Comparison of ENCODE assay signal across 8 cellular contexts in the genomic region with DNA sequence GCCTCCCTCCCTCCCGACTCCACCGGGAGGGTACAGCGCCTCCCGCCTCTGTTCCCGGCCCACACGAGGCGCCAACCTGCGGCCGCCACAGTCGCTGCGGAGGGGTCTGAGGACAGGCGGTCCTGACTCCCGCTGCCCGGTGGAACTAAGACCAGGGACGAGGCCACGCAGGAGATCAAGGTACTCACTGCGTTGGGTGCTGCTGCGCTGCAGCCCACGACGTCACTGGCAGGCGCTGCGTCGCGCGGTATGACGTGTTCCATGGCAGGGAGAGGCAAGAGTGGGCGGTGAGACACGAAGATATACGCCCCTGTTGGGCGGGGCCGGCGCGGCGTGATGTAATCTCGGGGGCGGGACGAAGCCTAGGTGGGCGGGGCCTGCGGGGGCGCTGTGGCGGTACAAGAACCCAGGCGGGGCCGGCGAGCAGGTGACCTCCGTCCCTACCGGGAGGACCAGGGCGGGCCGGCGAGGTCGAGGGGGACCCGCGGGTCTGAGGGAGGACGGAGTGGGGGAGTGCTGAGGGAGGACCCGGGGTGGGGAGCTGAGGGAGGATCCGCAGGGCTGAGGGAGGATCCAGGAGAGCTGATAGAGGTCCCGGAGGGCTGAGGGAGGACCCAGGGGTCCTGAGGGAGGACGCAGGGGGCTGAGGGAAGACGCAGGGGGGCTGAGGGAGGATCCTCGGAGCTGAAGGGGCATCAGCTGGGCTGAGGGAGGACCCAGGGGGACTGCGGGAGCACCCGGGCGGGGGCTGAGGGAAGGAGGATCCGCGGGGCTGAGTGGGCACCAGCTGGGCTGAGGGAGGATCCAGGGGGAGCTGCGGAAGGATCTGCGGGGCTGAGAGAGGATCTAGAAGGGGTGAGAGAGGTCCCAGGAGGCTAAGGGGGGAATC. TPM values are rescaled to one million over a fixed set of nuclear protein-coding genes. Genes with fewer than 3 reads are reported as not detected.
DNase-seq lines count a peak whose midpoint lies in the region; ATAC-seq and TF ChIP-seq lines count a peak whose summit lies in the region.

TSS of gene MRPL55 (minus strand) at position 227 of the 889 bp plus-strand sequence. CDS start 1,039 bp downstream, outside the sequence.

- H3K4me3 Mint-ChIP-seq in Caco-2 (ENCODE audit: unreplicated experiment): peak within 1 kb of the TSS; percentile 99
- peak within 1 kb of the TSS; percentile 85 for H3K4me3 Mint-ChIP-seq in activated CD8-positive, alpha-beta memory T cell treated with anti-CD3 and anti-CD28 coated beads, Interleukin-2, amount 10 ng/mL, durations not matched to agents 7 days and 5 days

- H3K9me3 Mint-ChIP-seq in Caco-2 (ENCODE audit: unreplicated experiment): no peaks in the 10 kb centered on the region
- H3K9me3 Mint-ChIP-seq in activated CD8-positive, alpha-beta memory T cell treated with anti-CD3 and anti-CD28 coated beads, Interleukin-2, amount 10 ng/mL, durations not matched to agents 7 days and 5 days (ENCODE audit: low read depth): no peaks in the 10 kb centered on the region

- POLR2A ChIA-PET in Caco-2 (lab: Charles Lee): interaction anchor here (0.6 to 1.4 kb wide), 6 partner anchors 12 to 56 kb away, joined by 3 to 18 read pairs (median 8); partner anchors contain the start of genes ARF1, GUK1 and IBA57

- H3K36me3 ChIP-seq in Caco-2 (ENCODE audit: control insufficient read depth, insufficient read depth, low read length): no peaks in the 10 kb centered on the region
- H3K36me3 ChIP-seq in HUES48 (ENCODE audit: control insufficient read depth, insufficient read depth, low read length): peaks cover 22% of the 10 kb centered on the region
- peaks cover 36% of the 10 kb centered on the region for H3K36me3 ChIP-seq in NT2/D1 (ENCODE audit: insufficient read depth, insufficient read length, low read length)
- H3K36me3 ChIP-seq in endocrine pancreas (ENCODE audit: control insufficient read depth, insufficient read depth, low read length): no peaks in the 10 kb centered on the region

- peaks cover 14% of the 10 kb centered on the region for H3K4me1 ChIP-seq in Caco-2
- peaks cover 3% of the 10 kb centered on the region; the same call in 1 of the 2 replicates for H3K4me1 ChIP-seq in HUES48 (ENCODE audit: control insufficient read depth, insufficient read depth, low read length)
- H3K4me1 ChIP-seq in NT2/D1 (ENCODE audit: insufficient read depth, insufficient read length): no peaks in the 10 kb centered on the region
- no peaks in the 10 kb centered on the region for H3K4me1 ChIP-seq in endocrine pancreas (ENCODE audit: control insufficient read depth, insufficient read depth, low read length)

- intact Hi-C loops in Caco-2 (cut with micrococcal nuclease; ENCODE audit: unreplicated experiment): loop anchor here (1.0 to 10.0 kb wide), 3 partner anchors 27 to 625 kb away; partner anchors contain the start of genes ARF1 and IBA57

- CTCF ChIA-PET in Caco-2 (lab: Charles Lee): interaction anchor here (0.6 to 2.4 kb wide), 5 partner anchors 22 to 110 kb away, joined by 3 to 23 read pairs (median 4); partner anchors contain the start of gene IBA57
- CTCF ChIA-PET in activated CD8-positive, alpha-beta memory T cell treated with anti-CD3 and anti-CD28 coated beads, Interleukin-2, amount 10 ng/mL, durations not matched to agents 7 days and 5 days (lab: Charles Lee): interaction anchor here (2.1 to 2.7 kb wide), 3 partner anchors 10 to 27 kb away, joined by 6 to 14 read pairs (median 6); partner anchors contain the start of gene ARF1

- no peaks in the 10 kb centered on the region for H3K27me3 Mint-ChIP-seq in Caco-2 (ENCODE audit: insufficient read depth, unreplicated experiment)
- no peaks in the 10 kb centered on the region for H3K27me3 Mint-ChIP-seq in activated CD8-positive, alpha-beta memory T cell treated with anti-CD3 and anti-CD28 coated beads, Interleukin-2, amount 10 ng/mL, durations not matched to agents 7 days and 5 days

- TF ChIP-seq CTCF in Caco-2 (IDR thresholded peaks at IDR 0.05; ENCODE audit: insufficient read depth in 1 of 2, low read depth in 1 of 2, low read length in 1 of 2, severe bottlenecking in 1 of 2, unreplicated experiment in 1 of 2): no peak

- peaks cover 26% of the 10 kb centered on the region for H3K36me3 Mint-ChIP-seq in Caco-2 (ENCODE audit: insufficient read depth, unreplicated experiment)
- peaks cover 4% of the 10 kb centered on the region for H3K36me3 Mint-ChIP-seq in activated CD8-positive, alpha-beta memory T cell treated with anti-CD3 and anti-CD28 coated beads, Interleukin-2, amount 10 ng/mL, durations not matched to agents 7 days and 5 days

- H3K27ac Mint-ChIP-seq in Caco-2 (ENCODE audit: unreplicated experiment): peak within 1 kb of the TSS; percentile 100
- H3K27ac Mint-ChIP-seq in activated CD8-positive, alpha-beta memory T cell treated with anti-CD3 and anti-CD28 coated beads, Interleukin-2, amount 10 ng/mL, durations not matched to agents 7 days and 5 days: peak within 1 kb of the TSS; percentile 88

- H3K4me3 ChIP-seq in Caco-2 (ENCODE audit: low read depth, low read length) (peak within 1 kb of the TSS; percentile 94), HUES48 (ENCODE audit: low read depth, low read length) (peak within 1 kb of the TSS; percentile 79), NT2/D1 (ENCODE audit: insufficient read length, low read depth) (peak within 1 kb of the TSS; percentile 96), endocrine pancreas (ENCODE audit: control insufficient read depth, insufficient read depth, low read length) (peak within 1 kb of the TSS; percentile 60)

- H3K4me1 Mint-ChIP-seq in Caco-2 (ENCODE audit: low read depth, unreplicated experiment): peaks cover 12% of the 10 kb centered on the region
- H3K4me1 Mint-ChIP-seq in activated CD8-positive, alpha-beta memory T cell treated with anti-CD3 and anti-CD28 coated beads, Interleukin-2, amount 10 ng/mL, durations not matched to agents 7 days and 5 days: peaks cover 28% of the 10 kb centered on the region

- DNase-seq in Caco-2 (peak; percentile 98), NT2/D1 (ENCODE audit: low read depth, low spot score) (peak; percentile 96), mesenteric fat pad (ENCODE audit: low spot score) (peak; percentile 100)
- DNase-seq in activated CD8-positive, alpha-beta memory T cell treated with anti-CD3 and anti-CD28 coated beads, Interleukin-2, amount 10 ng/mL, durations not matched to agents 7 days and 5 days: peak; percentile 98
- peak; percentile 100 for DNase-seq in stimulated activated CD8-positive, alpha-beta memory T cell treated with anti-CD3 and anti-CD28 coated beads, Interleukin-15, amount 100 ng/mL, for 24 hours (ENCODE audit: low read depth)

- peak; percentile 87 for ATAC-seq in GM21390 (IDR thresholded peaks at IDR 0.05; ENCODE audit: unreplicated experiment)
- peak; percentile 96 for ATAC-seq in activated CD8-positive, alpha-beta memory T cell treated with anti-CD3 and anti-CD28 coated beads, Interleukin-2, amount 10 ng/mL, durations not matched to agents 7 days and 5 days

- no peaks in the 10 kb centered on the region for H3K9me3 ChIP-seq in Caco-2
- no peaks in the 10 kb centered on the region for H3K9me3 ChIP-seq in HUES48 (ENCODE audit: control insufficient read depth, insufficient read depth, low read length)
- no peaks in the 10 kb centered on the region for H3K9me3 ChIP-seq in NT2/D1 (ENCODE audit: insufficient read depth, low read length)
- no peaks in the 10 kb centered on the region for H3K9me3 ChIP-seq in endocrine pancreas (ENCODE audit: control insufficient read depth, low read length)

- H3K27ac ChIP-seq in HUES48 (ENCODE audit: low read depth, low read length): peak within 1 kb of the TSS; percentile 39

- BruUV-seq in Caco-2 (replicated peaks; lab: Mats Ljungman, UMichigan): no TSS peak

- H3K27me3 ChIP-seq in Caco-2 (replicated peaks; ENCODE audit: control insufficient read depth, insufficient read depth, low read length): no peaks in the 10 kb centered on the region
- H3K27me3 ChIP-seq in HUES48 (ENCODE audit: control insufficient read depth, insufficient read depth, low read length): no peaks in the 10 kb centered on the region
- H3K27me3 ChIP-seq in NT2/D1 (ENCODE audit: insufficient read depth, insufficient read length): peaks cover 10% of the 10 kb centered on the region
- no peaks in the 10 kb centered on the region for H3K27me3 ChIP-seq in endocrine pancreas (ENCODE audit: control insufficient read depth, insufficient read depth, low read length)

- peak within 1 kb of the TSS; percentile 79 for H3K9ac ChIP-seq in HUES48 (ENCODE audit: low read depth, low read length)
- H3K9ac ChIP-seq in NT2/D1 (ENCODE audit: insufficient read length, low read depth): peak within 1 kb of the TSS; percentile 96
- peak within 1 kb of the TSS; percentile 99 for H3K9ac ChIP-seq in endocrine pancreas (ENCODE audit: control insufficient read depth, insufficient read depth, low read length)

RNA-seq across cellular contexts. Expression of gene MRPL55, which starts in this region (rescaled TPM):
- 63.7 and 69.9 TPM in 2 replicates for total RNA-seq in Caco-2 (2022)
- total RNA-seq in activated CD8-positive, alpha-beta memory T cell treated with anti-CD3 and anti-CD28 coated beads, Interleukin-2, amount 10 ng/mL, durations not matched to agents 7 days and 5 days: 10 to 100 TPM; 51.9 to 56.4 TPM
- total RNA-seq in mesenteric fat pad: 38.9 TPM

Comparison
In these comparisons a context has a peak if more than half of its experiments do, and no peak if none do; other contexts are left out.
1. Peak in every context shown above with its lines: DNase-seq, ATAC-seq, H3K4me3 ChIP-seq and H3K27ac ChIP-seq.